ENCODE assay signal across 3 cellular contexts in genomic region chr20:46916244-46916603, GRCh38.
A peak's percentile ranks its signal among the peaks of the same experiment; 100 is the strongest.
TF ChIP-seq lines count a peak whose summit lies in the region.

No MANE protein-coding gene starts in this region.

TF ChIP-seq in HEK293, 187 proteins besides CTCF, POLR2A, EP300 and RAD21:
- TF ChIP-seq EGR2 (tag by site-specific recombination; IDR thresholded peaks at IDR 0.05; ENCODE audit: low read depth) (peak; percentile 87), ZFHX2 (tag by site-specific recombination; conservative IDR thresholded peaks at IDR 0.05) (peak; percentile 81), ZNF776 (tag by site-specific recombination; IDR thresholded peaks at IDR 0.05; ENCODE audit: borderline replicate concordance) (no peak)

TF ChIP-seq in IMR-90, 13 proteins besides CTCF, POLR2A, EP300 and RAD21:
- TF ChIP-seq RFX5 (IDR thresholded peaks at IDR 0.05; ENCODE audit: low read depth, low read length) (no peak), RCOR1 (IDR thresholded peaks at IDR 0.05; ENCODE audit: insufficient replicate concordance, low read length) (no peak), MXI1 (IDR thresholded peaks at IDR 0.05; ENCODE audit: borderline replicate concordance, low read depth, low read length) (no peak), MAZ (IDR thresholded peaks at IDR 0.05; ENCODE audit: borderline replicate concordance, low read depth, low read length) (no peak), NFE2L2 (IDR thresholded peaks at IDR 0.05; ENCODE audit: low read depth, low read length) (no peak), MAFK (IDR thresholded peaks at IDR 0.05; ENCODE audit: low read depth, low read length) (no peak), SMC3 (IDR thresholded peaks at IDR 0.05; ENCODE audit: low read depth, low read length) (no peak), BHLHE40 (IDR thresholded peaks at IDR 0.05; ENCODE audit: low read depth, low read length) (no peak), ELK1 (IDR thresholded peaks at IDR 0.05; ENCODE audit: borderline replicate concordance, low read depth, low read length) (no peak), FOS (IDR thresholded peaks at IDR 0.05; ENCODE audit: low read depth, low read length) (no peak), USF2 (IDR thresholded peaks at IDR 0.05; ENCODE audit: low read depth, low read length) (no peak)

TF ChIP-seq in H1, 55 proteins besides CTCF, POLR2A, EP300 and RAD21:
- TF ChIP-seq SP4 (IDR thresholded peaks at IDR 0.05; ENCODE audit: low read length) (no peak), CBX8 (IDR thresholded peaks at IDR 0.05; ENCODE audit: borderline replicate concordance, low read depth, low read length) (no peak), SIRT6 (IDR thresholded peaks at IDR 0.05; ENCODE audit: low read length) (no peak), BACH1 (IDR thresholded peaks at IDR 0.05; ENCODE audit: low read length) (no peak), KDM4A (IDR thresholded peaks at IDR 0.05; ENCODE audit: low read depth, low read length, severe bottlenecking) (no peak), GTF2F1 (IDR thresholded peaks at IDR 0.05; ENCODE audit: borderline replicate concordance, low read depth, low read length) (no peak), JUND (IDR thresholded peaks at IDR 0.05; ENCODE audit: low read length) (no peak), KDM5A (IDR thresholded peaks at IDR 0.05; ENCODE audit: low read length) (no peak), EZH2 (IDR thresholded peaks at IDR 0.05; ENCODE audit: low read depth, low read length, severe bottlenecking) (no peak), SIN3A (conservative IDR thresholded peaks at IDR 0.05 in 1 of 2, IDR thresholded peaks at IDR 0.05 in 1 of 2; ENCODE audit: low read depth in 1 of 2, low read length in 2 of 2) (no peak), CHD7 (IDR thresholded peaks at IDR 0.05; ENCODE audit: insufficient replicate concordance, low read length) (no peak), SP2 (IDR thresholded peaks at IDR 0.05; ENCODE audit: low read length) (no peak)
TF ChIP-seq in H1: peak in this region for 0.
